In the genomic region with DNA sequence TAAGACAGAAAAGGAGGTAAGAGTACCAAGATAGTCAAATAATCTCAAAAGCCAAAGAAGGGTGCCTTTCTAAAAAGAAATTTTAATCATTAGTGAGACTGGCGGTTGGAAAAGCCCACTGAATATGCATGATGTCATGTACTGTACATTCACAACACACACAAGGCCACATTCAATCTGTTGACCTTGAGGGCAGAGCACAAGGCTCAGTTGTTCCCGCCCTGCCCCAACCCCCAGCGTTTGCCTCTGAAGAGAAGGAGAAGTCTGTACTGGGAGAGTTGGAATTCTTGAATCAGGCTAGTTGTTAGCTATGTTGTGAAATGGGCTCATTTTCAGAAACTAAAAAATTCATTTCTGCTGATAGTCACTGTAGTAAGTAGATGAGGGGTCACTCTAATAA, we compare ENCODE assay signal across 21 cellular contexts. TPM values are rescaled to one million over a fixed set of nuclear protein-coding genes. Genes with fewer than 3 reads are reported as not detected.
DNase-seq lines count a peak whose midpoint lies in the region; ATAC-seq lines count a peak whose summit lies in the region.
"Had no signal": no experiment of that assay in that cellular context is flagged by ENCODE, and none has a peak within 500 bp of the region (broad histone marks: within the 10 kb centered on the region; RNA-seq: fewer than 3 reads in every experiment).

No MANE protein-coding gene starts in this region.

- H3K9me3 Mint-ChIP-seq in immature natural killer cell = peaks cover 0 to 4% (median 0%) of the 10 kb centered on the region in 6 donors
- H3K9me3 Mint-ChIP-seq: IgD-negative memory B cell had no signal

- H3K27me3 Mint-ChIP-seq in immature natural killer cell (ENCODE audit: low read depth in 3 of 3) = peaks cover 0 to 7% (median 2%) of the 10 kb centered on the region in 3 donors
- H3K27me3 Mint-ChIP-seq: activated naive CD8-positive, alpha-beta T cell had no signal

- H3K4me1 Mint-ChIP-seq in immature natural killer cell = peaks cover 0 to 19% of the 10 kb centered on the region in 2 donors

- no peak for ATAC-seq in HG02610 (IDR thresholded peaks at IDR 0.05; ENCODE audit: unreplicated experiment)
- ATAC-seq: A549; activated T-cell treated with anti-CD3 and anti-CD28 coated beads, Interleukin-2, amount 50 U/mL, for 72 hours had no signal

- DNase-seq in Ammon's horn (ENCODE audit: low spot score) (peak; percentile 85), anterior cingulate cortex (lab: John Stamatoyannopoulos, UW) (peak in 41 of 58 donors; percentile 1 to 82 (median 48)), hippocampal formation (lab: John Stamatoyannopoulos, UW) (peak; percentile 67 to 75), occipital lobe (lab: John Stamatoyannopoulos, UW) (peak; percentile 44), immature natural killer cell (no peak), NCI-H1436 (lab: John Stamatoyannopoulos, UW) (no peak)
- no peak for DNase-seq in stimulated activated CD4-positive, alpha-beta T cell treated with anti-CD3 and anti-CD28 coated beads, Interleukin-1b, Interleukin-23, amount 100 ng/mL, for 48 hours
- DNase-seq: activated CD4-positive, CD25-positive, alpha-beta regulatory T cell treated with anti-CD3 and anti-CD28 coated beads, Interleukin-2, amount 50 U/mL, for 72 hours; activated T-cell treated with anti-CD3 and anti-CD28 coated beads, Interleukin-2, amount 50 U/mL, for 72 hours; EL; kidney; NCI-H1436 treated with DMSO at 0.1 percent for 48 hours; NCI-H2171; NCI-H526 treated with DMSO at 0.1 percent for 48 hours; nephron progenitor cell; retina; SW 1271 had no signal

- no peak overlapping the region for H3K4me3 Mint-ChIP-seq in immature natural killer cell
- H3K4me3 Mint-ChIP-seq: activated naive CD8-positive, alpha-beta T cell; activated T-cell treated with anti-CD3 and anti-CD28 coated beads, Interleukin-2, amount 50 U/mL, for 72 hours; IgD-negative memory B cell; nephron progenitor cell had no signal

- H3K27ac Mint-ChIP-seq in immature natural killer cell = no peak overlapping the region
- H3K27ac Mint-ChIP-seq: activated naive CD8-positive, alpha-beta T cell; activated T-cell treated with anti-CD3 and anti-CD28 coated beads, Interleukin-2, amount 50 U/mL, for 72 hours; IgD-negative memory B cell; nephron progenitor cell had no signal

- peaks cover 0 to 4% (median 0%) of the 10 kb centered on the region in 3 donors for H3K36me3 Mint-ChIP-seq in immature natural killer cell
- H3K36me3 Mint-ChIP-seq: IgD-negative memory B cell had no signal

RNA-seq across cellular contexts. Expression of gene NID2, which starts 50.2 kb away (rescaled TPM):
- 8.9 TPM for total RNA-seq in occipital lobe
- polyA plus RNA-seq in immature natural killer cell = under 1 TPM; 0.31 to 0.95 (median 0.35) TPM

Comparison
In these comparisons a context has a peak if more than half of its experiments do, and no peak if none do; other contexts are left out.
1. DNase-seq: peak in Ammon's horn (single experiment), anterior cingulate cortex (41 of 58), hippocampal formation (2 of 2) and occipital lobe (single experiment); none in immature natural killer cell (0 of 3), stimulated activated CD4-positive, alpha-beta T cell treated with anti-CD3 and anti-CD28 coated beads, Interleukin-1b, Interleukin-23, amount 100 ng/mL, for 48 hours (single experiment) and NCI-H1436 (single experiment).